ENCODE assay signal across 1 cellular context in genomic region chr18:54358495-54358793, GRCh38.
TF ChIP-seq lines count a peak whose summit lies in the region.

No MANE protein-coding gene starts in this region.

TF ChIP-seq in endothelial cell of umbilical vein, 7 proteins besides CTCF, POLR2A, EP300 and RAD21:
- no peak for TF ChIP-seq FOS (IDR thresholded peaks at IDR 0.05; ENCODE audit: borderline replicate concordance, insufficient read depth, low read length)
- TF ChIP-seq JUN (IDR thresholded peaks at IDR 0.05; ENCODE audit: borderline replicate concordance, insufficient read depth, insufficient read length, low read depth) = no peak
- TF ChIP-seq POLR2AphosphoS5 (IDR thresholded peaks at IDR 0.05; ENCODE audit: insufficient read depth, low read depth, low read length) = no peak
- TF ChIP-seq MAX (IDR thresholded peaks at IDR 0.05; ENCODE audit: insufficient read depth, insufficient read length) = no peak
- no peak for TF ChIP-seq EZH2 (IDR thresholded peaks at IDR 0.05; ENCODE audit: borderline replicate concordance, low read depth, low read length, severe bottlenecking)
- no peak for TF ChIP-seq GATA2 (IDR thresholded peaks at IDR 0.05; ENCODE audit: insufficient read depth, insufficient read length, low read depth, low read length)
- TF ChIP-seq MYC (IDR thresholded peaks at IDR 0.05; ENCODE audit: low read depth, low read length) = no peak
TF ChIP-seq in endothelial cell of umbilical vein: peak in this region for 0.
